8 cellular contexts compared by ENCODE assay signal in genomic region chr12:26298785-26299621, GRCh38.
DNase-seq lines count a peak whose midpoint lies in the region; ATAC-seq, FAIRE-seq and TF ChIP-seq lines count a peak whose summit lies in the region.

No MANE protein-coding gene starts in this region.

- peak; percentile 96 for ATAC-seq in GM18520 (IDR thresholded peaks at IDR 0.05; ENCODE audit: unreplicated experiment)
- ATAC-seq in HG02885 (IDR thresholded peaks at IDR 0.05; ENCODE audit: poor library complexity, unreplicated experiment), result peak; percentile 99
- 0 out of 3 replicates have a peak, but pooled peaks have one; percentile 27 for ATAC-seq in HepG2

- H3K4me2 ChIP-seq in mammary epithelial cell (ENCODE audit: insufficient read depth, low read depth, low read length) (peak overlapping the region; percentile 67), HepG2 (ENCODE audit: low read depth, low read length) (no peak overlapping the region)

- BruUV-seq in mammary epithelial cell (replicated peaks; lab: Mats Ljungman, UMichigan), result no TSS peak
- no TSS peak for BruUV-seq in HepG2 (replicated peaks; lab: Mats Ljungman, UMichigan)

- POLR2A ChIA-PET in HepG2 (lab: Yijun Ruan, JAX), result no interaction called here

- H3K4me3 ChIP-seq in mammary epithelial cell (replicated peaks in 1 of 3; ENCODE audit: insufficient read depth in 1 of 3, low read depth in 2 of 3, low read length in 3 of 3) (peak overlapping the region; percentile 13 to 35 (median 26)), HepG2 (replicated peaks in 1 of 3; ENCODE audit: insufficient read depth in 1 of 3, low read depth in 2 of 3, low read length in 3 of 3) (no peak overlapping the region), vagina (peak overlapping the region in 1 of 2 donors; percentile 22)

- H3K36me3 ChIP-seq in mammary epithelial cell (ENCODE audit: insufficient read depth, low read length) (no peaks in the 10 kb centered on the region), HepG2 (replicated peaks in 1 of 2; ENCODE audit: control insufficient read depth in 1 of 2, insufficient read depth in 2 of 2, low read length in 2 of 2) (no peaks in the 10 kb centered on the region), vagina (no peaks in the 10 kb centered on the region)

- TF ChIP-seq EP300 in HepG2 (IDR thresholded peaks at IDR 0.05; ENCODE audit: low read depth in 2 of 2, low read length in 2 of 2) (no peak), HepG2 (CRISPR knock-in tag; IDR thresholded peaks at IDR 0.05; ENCODE audit: borderline replicate concordance) (no peak)

- intact Hi-C loops in mammary epithelial cell (cut with micrococcal nuclease) (loop anchor here (2.0 kb wide), 1 partner anchor 176 kb away; no protein-coding TSS in a partner anchor), HepG2 (cut with micrococcal nuclease; ENCODE audit: unreplicated experiment) (no loop called here), vagina (cut with DNase I) (no loop called here)

- no peak for TF ChIP-seq RAD21 in HepG2 (CRISPR knock-in tag; IDR thresholded peaks at IDR 0.05)

- no peaks in the 10 kb centered on the region for H3K9me3 ChIP-seq in mammary epithelial cell (replicated peaks; ENCODE audit: insufficient read depth, low read length)
- no peaks in the 10 kb centered on the region for H3K9me3 ChIP-seq in HepG2 (ENCODE audit: low read length)
- H3K9me3 ChIP-seq in vagina, result no peaks in the 10 kb centered on the region

- H3K27ac ChIP-seq in mammary epithelial cell (ENCODE audit: insufficient read depth, low read depth, low read length) (peak overlapping the region; percentile 92), HepG2 (ENCODE audit: extremely low read length, insufficient read depth, low read length) (no peak overlapping the region), vagina (peak overlapping the region; percentile 57)

- CTCF ChIA-PET in mammary epithelial cell (lab: Charles Lee; ENCODE audit: low non-redundant PET), result interaction anchor here (0.6 to 0.7 kb wide), 2 partner anchors 174 to 202 kb away, joined by 3 read pairs; no protein-coding TSS in a partner anchor
- CTCF ChIA-PET in HepG2 (lab: Yijun Ruan, JAX; ENCODE audit: low intra/inter-chr PET ratio, low total read pairs), result no interaction called here

- peak overlapping the region; percentile 83 for H3K9ac ChIP-seq in mammary epithelial cell (ENCODE audit: insufficient read depth, low read length)
- H3K9ac ChIP-seq in HepG2 (ENCODE audit: insufficient read depth, low read depth, low read length), result no peak overlapping the region

- no peak for FAIRE-seq in HepG2 (lab: Jason Lieb, UNC)

- peak; percentile 47 to 52 for TF ChIP-seq CTCF in mammary epithelial cell (conservative IDR thresholded peaks at IDR 0.05 in 1 of 2, IDR thresholded peaks at IDR 0.05 in 1 of 2; ENCODE audit: extremely low read depth in 1 of 2, insufficient read depth in 1 of 2, low read depth in 1 of 2, low read length in 2 of 2)
- TF ChIP-seq CTCF in HepG2 (CRISPR knock-in tag; IDR thresholded peaks at IDR 0.05), result no peak
- TF ChIP-seq CTCF in vagina (IDR thresholded peaks at IDR 0.05), result no peak

- no peaks in the 10 kb centered on the region for H4K20me1 ChIP-seq in mammary epithelial cell (ENCODE audit: insufficient read depth, low read length)
- H4K20me1 ChIP-seq in HepG2 (ENCODE audit: insufficient read depth, low read length), result no peaks in the 10 kb centered on the region

- H3K4me1 ChIP-seq in mammary epithelial cell (ENCODE audit: insufficient read depth, low read length) (peaks cover 30% of the 10 kb centered on the region), HepG2 (ENCODE audit: insufficient read depth, low read length) (no peaks in the 10 kb centered on the region), vagina (peaks cover 15% of the 10 kb centered on the region)

- H3K79me2 ChIP-seq in mammary epithelial cell (ENCODE audit: insufficient read depth, low read length) (no peaks in the 10 kb centered on the region), HepG2 (ENCODE audit: insufficient read depth, low read length) (no peaks in the 10 kb centered on the region)

- 18% methylated on average over 6 of the region's 6 CpGs for WGBS in mammary epithelial cell (ENCODE audit: low coverage, missing lambda C conversion rate)
- WGBS in HepG2 (ENCODE audit: low lambda C conversion rate), result 32% methylated on average over 6 of the region's 6 CpGs

- DNase-seq in ACHN (peak; percentile 92), NOMO-1 treated with DMSO at 0.1 percent for 48 hours (lab: John Stamatoyannopoulos, UW; ENCODE audit: unreplicated experiment) (peak; percentile 98), mammary epithelial cell (peak; percentile 94), HepG2 (ENCODE audit: low spot score) (no peak), vagina (ENCODE audit: extremely low spot score in 2 of 2) (no peak), amygdala (lab: John Stamatoyannopoulos, UW) (no peak)

- no peaks in the 10 kb centered on the region for H3K27me3 ChIP-seq in mammary epithelial cell (ENCODE audit: insufficient read depth, low read length)
- H3K27me3 ChIP-seq in HepG2 (ENCODE audit: control insufficient read depth in 1 of 2, insufficient read depth in 2 of 2, low read length in 2 of 2), result no peaks in the 10 kb centered on the region
- no peaks in the 10 kb centered on the region for H3K27me3 ChIP-seq in vagina

- TF ChIP-seq POLR2A in HepG2 (IDR thresholded peaks at IDR 0.05; ENCODE audit: insufficient read depth in 1 of 2, low read depth in 2 of 2, low read length in 2 of 2), result no peak
- no peak for TF ChIP-seq POLR2A in vagina (IDR thresholded peaks at IDR 0.05)

- peak overlapping the region; percentile 69 for H2AFZ ChIP-seq in mammary epithelial cell (ENCODE audit: low read depth, low read length)
- no peak overlapping the region for H2AFZ ChIP-seq in HepG2 (ENCODE audit: low read length)

- dilution Hi-C loops in mammary epithelial cell (cut with HindIII; ENCODE audit: low sequenced_read_pairs), result no loop called here

- in situ Hi-C loops in ACHN (cut with HindIII; ENCODE audit: low pct_ligation_motif_present, low pct_unique_long_range_greater_than_20kb, low sequenced_read_pairs), result no loop called here
- in situ Hi-C loops in mammary epithelial cell (cut with MboI; ENCODE audit: low sequenced_read_pairs in 2 of 2), result loop anchor here in 1 of 2 donors (10.0 kb wide), 1 partner anchor 174 kb away; the partner anchor contains the start of gene BHLHE41
- in situ Hi-C loops in HepG2 (cut with HindIII; ENCODE audit: extremely low pct_ligation_motif_present, low pct_unique_long_range_greater_than_20kb), result no loop called here

TF ChIP-seq in HepG2, 621 proteins besides CTCF, POLR2A, EP300 and RAD21:
- TF ChIP-seq, protein P1, sequence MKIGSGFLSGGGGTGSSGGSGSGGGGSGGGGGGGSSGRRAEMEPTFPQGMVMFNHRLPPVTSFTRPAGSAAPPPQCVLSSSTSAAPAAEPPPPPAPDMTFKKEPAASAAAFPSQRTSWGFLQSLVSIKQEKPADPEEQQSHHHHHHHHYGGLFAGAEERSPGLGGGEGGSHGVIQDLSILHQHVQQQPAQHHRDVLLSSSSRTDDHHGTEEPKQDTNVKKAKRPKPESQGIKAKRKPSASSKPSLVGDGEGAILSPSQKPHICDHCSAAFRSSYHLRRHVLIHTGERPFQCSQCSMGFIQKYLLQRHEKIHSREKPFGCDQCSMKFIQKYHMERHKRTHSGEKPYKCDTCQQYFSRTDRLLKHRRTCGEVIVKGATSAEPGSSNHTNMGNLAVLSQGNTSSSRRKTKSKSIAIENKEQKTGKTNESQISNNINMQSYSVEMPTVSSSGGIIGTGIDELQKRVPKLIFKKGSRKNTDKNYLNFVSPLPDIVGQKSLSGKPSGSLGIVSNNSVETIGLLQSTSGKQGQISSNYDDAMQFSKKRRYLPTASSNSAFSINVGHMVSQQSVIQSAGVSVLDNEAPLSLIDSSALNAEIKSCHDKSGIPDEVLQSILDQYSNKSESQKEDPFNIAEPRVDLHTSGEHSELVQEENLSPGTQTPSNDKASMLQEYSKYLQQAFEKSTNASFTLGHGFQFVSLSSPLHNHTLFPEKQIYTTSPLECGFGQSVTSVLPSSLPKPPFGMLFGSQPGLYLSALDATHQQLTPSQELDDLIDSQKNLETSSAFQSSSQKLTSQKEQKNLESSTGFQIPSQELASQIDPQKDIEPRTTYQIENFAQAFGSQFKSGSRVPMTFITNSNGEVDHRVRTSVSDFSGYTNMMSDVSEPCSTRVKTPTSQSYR (CRISPR knock-in tag; IDR thresholded peaks at IDR 0.05; ENCODE audit: borderline replicate concordance), result no peak
- TF ChIP-seq ZNF350 (CRISPR knock-in tag; IDR thresholded peaks at IDR 0.05; ENCODE audit: borderline replicate concordance, low read depth), result no peak
- TF ChIP-seq ZNF614 (CRISPR knock-in tag; IDR thresholded peaks at IDR 0.05; ENCODE audit: borderline replicate concordance), result no peak
- TF ChIP-seq TMF1 (CRISPR knock-in tag; IDR thresholded peaks at IDR 0.05; ENCODE audit: low read depth), result no peak
- no peak for TF ChIP-seq PRPF4 (IDR thresholded peaks at IDR 0.05; ENCODE audit: low read depth, low read length, poor library complexity, severe bottlenecking)
- TF ChIP-seq CEBPG (CRISPR knock-in tag; IDR thresholded peaks at IDR 0.05), result no peak
- TF ChIP-seq ZFX (CRISPR knock-in tag; IDR thresholded peaks at IDR 0.05; ENCODE audit: low read depth), result no peak
- no peak for TF ChIP-seq HDAC1 (CRISPR knock-in tag; IDR thresholded peaks at IDR 0.05)

Comparison
In these comparisons a context has a peak if more than half of its experiments do, and no peak if none do; other contexts are left out.
1. DNase-seq: peak in ACHN (single experiment), NOMO-1 treated with DMSO at 0.1 percent for 48 hours (single experiment) and mammary epithelial cell (single experiment); none in HepG2 (single experiment), vagina (0 of 2) and amygdala (0 of 56).
2. ATAC-seq: peak in every context shown above with its lines; median percentile 99 in HG02885; 96 in GM18520; 27 in HepG2.
3. H3K4me3 ChIP-seq: peak in mammary epithelial cell (3 of 3); none in HepG2 (0 of 3).
4. CTCF ChIP-seq: peak in mammary epithelial cell (2 of 2); none in HepG2 (single experiment) and vagina (0 of 3).